Comparison of ENCODE assay signal across 16 cellular contexts in the genomic region with DNA sequence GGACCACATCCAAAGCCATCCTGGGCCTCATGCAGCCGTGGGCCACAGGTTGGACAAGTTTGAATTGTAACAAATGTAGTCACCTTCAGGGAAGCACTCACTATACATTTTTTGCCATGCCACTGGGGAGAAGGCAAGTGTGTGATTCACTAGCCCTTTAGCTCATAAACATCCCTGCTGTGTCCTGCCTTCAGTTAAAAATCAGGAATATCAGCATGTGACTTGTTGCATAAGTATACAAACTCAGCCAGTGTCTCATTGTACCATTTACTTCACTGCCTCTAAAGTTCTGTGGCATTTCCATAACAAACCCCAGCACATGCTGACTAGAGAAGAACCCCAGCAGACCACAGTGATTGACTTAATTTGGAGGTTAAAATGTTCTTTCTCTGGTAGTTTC.
DNase-seq lines count a peak whose midpoint lies in the region; ATAC-seq, FAIRE-seq and TF ChIP-seq lines count a peak whose summit lies in the region.
"Had no signal": no experiment of that assay in that cellular context is flagged by ENCODE, and none has a peak within 500 bp of the region (broad histone marks: within the 10 kb centered on the region; RNA-seq: fewer than 3 reads in every experiment).

No MANE protein-coding gene starts in this region.

- ATAC-seq in HG02840 (IDR thresholded peaks at IDR 0.05; ENCODE audit: low FRiP score, unreplicated experiment): no peak
- ATAC-seq: activated CD8-positive, alpha-beta T cell treated with anti-CD3 and anti-CD28 coated beads, Interleukin-2, amount 10 ng/mL, durations not matched to agents 7 days and 5 days had no signal

- H3K27me3 ChIP-seq in astrocyte (ENCODE audit: insufficient read depth, low read length): no peaks in the 10 kb centered on the region
- H3K27me3 ChIP-seq: transverse colon had no signal

- peak; percentile 86 for FAIRE-seq in astrocyte (lab: Jason Lieb, UNC)

- TF ChIP-seq CTCF in astrocyte (IDR thresholded peaks at IDR 0.05; ENCODE audit: insufficient read depth, low read depth, low read length) (no peak), GM20000 (IDR thresholded peaks at IDR 0.05; ENCODE audit: extremely low read depth, missing control alignments) (no peak)

- H4K20me1 ChIP-seq in astrocyte (ENCODE audit: insufficient read depth, low read length): no peaks in the 10 kb centered on the region

- no peak overlapping the region for H2AFZ ChIP-seq in astrocyte (ENCODE audit: low read depth, low read length)

- H3K4me1 ChIP-seq in astrocyte (ENCODE audit: insufficient read depth, low read length): peaks cover 29% of the 10 kb centered on the region
- H3K4me1 ChIP-seq: prostate gland had no signal

- H3K4me3 ChIP-seq in astrocyte (ENCODE audit: insufficient read depth, low read depth, low read length) (no peak overlapping the region), skeletal muscle cell (ENCODE audit: low read depth, low read length) (no peak overlapping the region)
- H3K4me3 ChIP-seq: left ventricle myocardium inferior, prostate gland, transverse colon had no signal

- H3K27me3 Mint-ChIP-seq in astrocyte (ENCODE audit: low read depth, unreplicated experiment): no peaks in the 10 kb centered on the region
- no peaks in the 10 kb centered on the region for H3K27me3 Mint-ChIP-seq in activated T-helper 1 cell treated with anti-CD3 and anti-CD28 coated beads, Interleukin-12 subunit alpha, Interleukin-12 subunit beta, Interleukin-2, Interleukin-4 antibody, amounts not matched to agents 30 ng/mL and 10 ng/mL and 1 ng/mL, durations not matched to agents 14 hours and 24 hours and 36 hours (ENCODE audit: insufficient read depth)
- H3K27me3 Mint-ChIP-seq: activated naive CD8-positive, alpha-beta T cell treated with anti-CD3 and anti-CD28 coated beads, Interleukin-2, amount 10 ng/mL, durations not matched to agents 7 days and 5 days; IgD-negative memory B cell had no signal

- peak overlapping the region; percentile 50 for H3K4me2 ChIP-seq in astrocyte (ENCODE audit: low read length)

- H3K36me3 ChIP-seq in astrocyte (ENCODE audit: insufficient read depth, low read length): no peaks in the 10 kb centered on the region
- H3K36me3 ChIP-seq: left ventricle myocardium inferior, prostate gland, transverse colon had no signal

- peak overlapping the region; percentile 64 for H3K9ac ChIP-seq in astrocyte (ENCODE audit: low read length)

- peaks cover 6% of the 10 kb centered on the region for H3K9me3 Mint-ChIP-seq in astrocyte (ENCODE audit: unreplicated experiment)
- peaks cover 6% of the 10 kb centered on the region for H3K9me3 Mint-ChIP-seq in activated T-helper 1 cell treated with anti-CD3 and anti-CD28 coated beads, Interleukin-12 subunit alpha, Interleukin-12 subunit beta, Interleukin-2, Interleukin-4 antibody, amounts not matched to agents 30 ng/mL and 10 ng/mL and 1 ng/mL, durations not matched to agents 14 hours and 24 hours and 36 hours
- H3K9me3 Mint-ChIP-seq: IgD-negative memory B cell had no signal

- DNase-seq in H4 (ENCODE audit: low spot score) (peak; percentile 63), astrocyte (ENCODE audit: low read depth) (peak; percentile 83), foreskin melanocyte (peak; percentile 45), skeletal muscle cell (ENCODE audit: low read depth) (peak; percentile 82), GM20000 (ENCODE audit: low spot score) (no peak), COLO668 (lab: John Stamatoyannopoulos, UW; ENCODE audit: unreplicated experiment) (no peak)
- DNase-seq in activated T-helper 1 cell treated with anti-CD3 and anti-CD28 coated beads, Interleukin-12 subunit alpha, Interleukin-12 subunit beta, Interleukin-2, Interleukin-4 antibody, amounts not matched to agents 30 ng/mL and 10 ng/mL and 1 ng/mL, durations not matched to agents 14 hours and 24 hours and 36 hours (ENCODE audit: low spot score): no peak
- DNase-seq: activated CD8-positive, alpha-beta T cell treated with anti-CD3 and anti-CD28 coated beads, Interleukin-2, amount 10 ng/mL, durations not matched to agents 7 days and 5 days; activated naive CD8-positive, alpha-beta T cell treated with anti-CD3 and anti-CD28 coated beads, Interleukin-2, amount 10 ng/mL, durations not matched to agents 7 days and 5 days; left ventricle myocardium inferior; NCI-H2107; transverse colon had no signal

- peak overlapping the region; percentile 75 for H3K27ac ChIP-seq in astrocyte (ENCODE audit: low read depth, low read length)
- H3K27ac ChIP-seq: left ventricle myocardium inferior, prostate gland had no signal

- no peak overlapping the region for H3K4me3 Mint-ChIP-seq in astrocyte (ENCODE audit: unreplicated experiment)
- no peak overlapping the region for H3K4me3 Mint-ChIP-seq in activated T-helper 1 cell treated with anti-CD3 and anti-CD28 coated beads, Interleukin-12 subunit alpha, Interleukin-12 subunit beta, Interleukin-2, Interleukin-4 antibody, amounts not matched to agents 30 ng/mL and 10 ng/mL and 1 ng/mL, durations not matched to agents 14 hours and 24 hours and 36 hours
- H3K4me3 Mint-ChIP-seq: activated CD8-positive, alpha-beta T cell treated with anti-CD3 and anti-CD28 coated beads, Interleukin-2, amount 10 ng/mL, durations not matched to agents 7 days and 5 days; activated naive CD8-positive, alpha-beta T cell treated with anti-CD3 and anti-CD28 coated beads, Interleukin-2, amount 10 ng/mL, durations not matched to agents 7 days and 5 days; IgD-negative memory B cell; T-helper 1 cell treated with Interleukin-12 subunit alpha and Interleukin-12 subunit beta and Interleukin-4 antibody, amounts not matched to agents 30 μg/mL and 1 μg/mL, for 36 hours had no signal

- intact Hi-C loops in activated T-helper 1 cell treated with anti-CD3 and anti-CD28 coated beads, Interleukin-12 subunit alpha, Interleukin-12 subunit beta, Interleukin-2, Interleukin-4 antibody, amounts not matched to agents 30 ng/mL and 10 ng/mL and 1 ng/mL, durations not matched to agents 14 hours and 24 hours and 36 hours (cut with micrococcal nuclease): loop anchor here (10.0 kb wide), 1 partner anchor 464 kb away; no protein-coding TSS in a partner anchor

- peaks cover 2% of the 10 kb centered on the region for H3K36me3 Mint-ChIP-seq in astrocyte (ENCODE audit: low read depth, unreplicated experiment)
- peaks cover 5% of the 10 kb centered on the region for H3K36me3 Mint-ChIP-seq in activated T-helper 1 cell treated with anti-CD3 and anti-CD28 coated beads, Interleukin-12 subunit alpha, Interleukin-12 subunit beta, Interleukin-2, Interleukin-4 antibody, amounts not matched to agents 30 ng/mL and 10 ng/mL and 1 ng/mL, durations not matched to agents 14 hours and 24 hours and 36 hours (ENCODE audit: low read depth)

- peak overlapping the region; percentile 77 for H3K27ac Mint-ChIP-seq in astrocyte (ENCODE audit: unreplicated experiment)
- no peak overlapping the region for H3K27ac Mint-ChIP-seq in activated T-helper 1 cell treated with anti-CD3 and anti-CD28 coated beads, Interleukin-12 subunit alpha, Interleukin-12 subunit beta, Interleukin-2, Interleukin-4 antibody, amounts not matched to agents 30 ng/mL and 10 ng/mL and 1 ng/mL, durations not matched to agents 14 hours and 24 hours and 36 hours
- H3K27ac Mint-ChIP-seq: activated CD8-positive, alpha-beta T cell treated with anti-CD3 and anti-CD28 coated beads, Interleukin-2, amount 10 ng/mL, durations not matched to agents 7 days and 5 days; activated naive CD8-positive, alpha-beta T cell treated with anti-CD3 and anti-CD28 coated beads, Interleukin-2, amount 10 ng/mL, durations not matched to agents 7 days and 5 days; T-helper 1 cell treated with Interleukin-12 subunit alpha and Interleukin-12 subunit beta and Interleukin-4 antibody, amounts not matched to agents 30 μg/mL and 1 μg/mL, for 36 hours had no signal

- no peaks in the 10 kb centered on the region for H3K9me3 ChIP-seq in astrocyte (ENCODE audit: insufficient read depth, low read depth, low read length)
- H3K9me3 ChIP-seq: left ventricle myocardium inferior, prostate gland, transverse colon had no signal

- H3K4me1 Mint-ChIP-seq in astrocyte (ENCODE audit: low read depth, unreplicated experiment): peaks cover 62% of the 10 kb centered on the region
- peaks cover 22% of the 10 kb centered on the region for H3K4me1 Mint-ChIP-seq in activated T-helper 1 cell treated with anti-CD3 and anti-CD28 coated beads, Interleukin-12 subunit alpha, Interleukin-12 subunit beta, Interleukin-2, Interleukin-4 antibody, amounts not matched to agents 30 ng/mL and 10 ng/mL and 1 ng/mL, durations not matched to agents 14 hours and 24 hours and 36 hours (ENCODE audit: low read depth)

- no peaks in the 10 kb centered on the region for H3K79me2 ChIP-seq in astrocyte (ENCODE audit: insufficient read depth, low read length)

Comparison
In these comparisons a context has a peak if more than half of its experiments do, and no peak if none do; other contexts are left out.
1. DNase-seq: peak in H4 (single experiment), astrocyte (single experiment), foreskin melanocyte (single experiment) and skeletal muscle cell (single experiment); none in activated T-helper 1 cell treated with anti-CD3 and anti-CD28 coated beads, Interleukin-12 subunit alpha, Interleukin-12 subunit beta, Interleukin-2, Interleukin-4 antibody, amounts not matched to agents 30 ng/mL and 10 ng/mL and 1 ng/mL, durations not matched to agents 14 hours and 24 hours and 36 hours (single experiment), GM20000 (single experiment) and COLO668 (single experiment).